8 cellular contexts compared by ENCODE assay signal in the genomic region with DNA sequence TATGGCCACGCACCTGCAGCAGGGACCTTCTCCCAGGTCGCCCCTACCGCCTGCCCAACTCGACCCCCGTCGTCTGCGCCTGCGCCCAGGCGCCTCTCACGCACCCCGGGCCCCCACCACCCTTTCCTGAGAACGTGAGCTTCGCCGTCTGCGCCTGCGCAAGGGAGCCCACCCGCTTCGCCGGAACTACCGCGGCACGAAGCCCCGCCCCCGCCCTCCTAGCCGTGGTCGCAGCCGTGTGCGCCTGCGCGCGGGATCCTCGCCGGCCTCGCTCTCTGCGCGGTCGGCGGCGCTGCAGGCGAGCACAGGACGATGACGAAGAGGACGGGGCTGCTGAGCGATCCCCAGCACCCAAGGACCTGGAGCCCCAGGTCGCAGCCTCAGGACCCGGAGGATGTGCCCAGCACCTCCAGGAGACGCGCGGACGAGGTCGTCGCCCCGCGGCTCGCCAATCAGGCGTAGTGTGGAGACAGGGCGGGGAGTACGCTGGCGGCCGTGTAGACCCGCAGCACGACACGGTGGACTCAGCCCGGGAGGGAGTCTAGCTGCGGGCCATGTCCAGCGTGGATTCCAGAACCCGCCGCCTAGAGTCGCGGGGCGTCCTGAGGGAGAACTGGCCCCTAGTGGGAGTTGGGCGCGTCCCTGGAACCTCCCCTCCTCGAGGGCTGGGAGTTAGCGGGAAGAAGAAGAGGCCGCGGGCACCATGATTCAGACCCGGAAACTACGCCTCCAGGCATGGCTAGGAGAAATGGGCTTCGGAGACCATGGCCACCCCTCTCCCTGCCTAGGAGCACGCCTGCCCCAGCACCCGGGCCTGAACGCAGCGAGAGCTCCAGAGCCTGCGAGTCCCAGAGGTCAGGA.
A peak's percentile ranks its signal among the peaks of the same experiment; 100 is the strongest.
DNase-seq lines count a peak whose midpoint lies in the region; ATAC-seq and TF ChIP-seq lines count a peak whose summit lies in the region.

No MANE protein-coding gene starts in this region.

- in situ Hi-C loops in GM23248 (cut with MboI), result no loop called here

- H3K79me2 ChIP-seq in GM23248 (ENCODE audit: insufficient read depth), result no peaks in the 10 kb centered on the region

- peak overlapping the region; percentile 82 for H3K9ac ChIP-seq in GM23248

- H3K9me2 ChIP-seq in GM23248 (ENCODE audit: insufficient read depth), result no peaks in the 10 kb centered on the region

- H3K36me3 ChIP-seq in GM23248 (ENCODE audit: low read depth) (no peaks in the 10 kb centered on the region), left lung (no peaks in the 10 kb centered on the region)

- DNase-seq in GM23248 (peak; percentile 91), choroid plexus epithelial cell (ENCODE audit: low read depth) (peak; percentile 69), left lung (peak; percentile 69 to 82), DMS79 (lab: John Stamatoyannopoulos, UW) (no peak)
- peak; percentile 38 to 69 for DNase-seq in activated CD4-positive, alpha-beta T cell treated with anti-CD3 and anti-CD28 coated beads, Interleukin-2, amount 50 U/mL, for 24 hours (ENCODE audit: low read depth in 1 of 2, low spot score in 1 of 2)
- peak; percentile 32 to 74 (median 56) for DNase-seq in stimulated activated CD4-positive, alpha-beta T cell treated with anti-CD3 and anti-CD28 coated beads, TNF-alpha, amount 100 ng/mL, for 48 hours (ENCODE audit: low read depth in 3 of 3)

- H3K4me3 ChIP-seq in GM23248 (peak overlapping the region; percentile 78), choroid plexus epithelial cell (ENCODE audit: low read depth, low read length) (peak overlapping the region; percentile 67), left lung (peak overlapping the region; percentile 25 to 48)

- no peaks in the 10 kb centered on the region for H4K20me1 ChIP-seq in GM23248 (ENCODE audit: insufficient read depth)

- H2AFZ ChIP-seq in GM23248, result peak overlapping the region; percentile 95

- H3K9me3 ChIP-seq in GM23248 (ENCODE audit: low read depth) (no peaks in the 10 kb centered on the region), left lung (peaks cover 0 to under 1% of the 10 kb centered on the region in 2 donors)

- 16 to 26% methylated on average over 57 to 60 of the region's 85 CpGs for WGBS in GM23248 (ENCODE audit: low coverage in 1 of 2, low lambda C conversion rate in 2 of 2, missing lambda C conversion rate in 2 of 2), 2 experiments

- H3K27ac Mint-ChIP-seq in stimulated activated memory B cell treated with anti-CD40 and anti-IgM and Interleukin-4, amounts not matched to agents 10 μg/mL and 1 μg/mL and 100 μg/mL, for 72 hours, result no peak overlapping the region

- peak overlapping the region; percentile 28; the same call in 1 of the 2 replicates for H3K27ac ChIP-seq in GM23248
- no peak overlapping the region for H3K27ac ChIP-seq in left lung

- TF ChIP-seq CTCF in choroid plexus epithelial cell (conservative IDR thresholded peaks at IDR 0.05; ENCODE audit: low read depth, low read length) (no peak), left lung (IDR thresholded peaks at IDR 0.05) (no peak)

- peaks cover 7% of the 10 kb centered on the region for H3K9me3 Mint-ChIP-seq in stimulated activated memory B cell treated with anti-CD40 and anti-IgM and Interleukin-4, amounts not matched to agents 10 μg/mL and 1 μg/mL and 100 μg/mL, for 72 hours

- H3F3A ChIP-seq in GM23248 (ENCODE audit: insufficient read depth), result peaks cover 11% of the 10 kb centered on the region

- H3K27me3 Mint-ChIP-seq in stimulated activated memory B cell treated with anti-CD40 and anti-IgM and Interleukin-4, amounts not matched to agents 10 μg/mL and 1 μg/mL and 100 μg/mL, for 72 hours, result peaks cover 10% of the 10 kb centered on the region

- H3K4me2 ChIP-seq in GM23248 (ENCODE audit: unreplicated experiment), result peak overlapping the region; percentile 79

- no peaks in the 10 kb centered on the region for H3K36me3 Mint-ChIP-seq in stimulated activated memory B cell treated with anti-CD40 and anti-IgM and Interleukin-4, amounts not matched to agents 10 μg/mL and 1 μg/mL and 100 μg/mL, for 72 hours

- H3K4me1 ChIP-seq in GM23248 (ENCODE audit: insufficient read depth) (peaks cover 18% of the 10 kb centered on the region), left lung (peaks cover 0 to 4% of the 10 kb centered on the region in 2 donors)

- ATAC-seq in left lung, result peak; percentile 98
- ATAC-seq in stimulated activated memory B cell treated with anti-CD40 and anti-IgM and Interleukin-4, amounts not matched to agents 10 μg/mL and 1 μg/mL and 100 μg/mL, for 72 hours, result no peak
- no peak for ATAC-seq in GM21515 (IDR thresholded peaks at IDR 0.05; ENCODE audit: unreplicated experiment)

- intact Hi-C loops in left lung (cut with DNase I), result no loop called here

- no peak overlapping the region for H3K4me3 Mint-ChIP-seq in stimulated activated memory B cell treated with anti-CD40 and anti-IgM and Interleukin-4, amounts not matched to agents 10 μg/mL and 1 μg/mL and 100 μg/mL, for 72 hours

- H3K27me3 ChIP-seq in GM23248 (replicated peaks; ENCODE audit: insufficient read depth) (no peaks in the 10 kb centered on the region), left lung (peaks cover 0 to 12% of the 10 kb centered on the region in 2 donors)

- no peaks in the 10 kb centered on the region for H3K4me1 Mint-ChIP-seq in stimulated activated memory B cell treated with anti-CD40 and anti-IgM and Interleukin-4, amounts not matched to agents 10 μg/mL and 1 μg/mL and 100 μg/mL, for 72 hours
